ENCODE assay signal across 8 cellular contexts in the genomic region with DNA sequence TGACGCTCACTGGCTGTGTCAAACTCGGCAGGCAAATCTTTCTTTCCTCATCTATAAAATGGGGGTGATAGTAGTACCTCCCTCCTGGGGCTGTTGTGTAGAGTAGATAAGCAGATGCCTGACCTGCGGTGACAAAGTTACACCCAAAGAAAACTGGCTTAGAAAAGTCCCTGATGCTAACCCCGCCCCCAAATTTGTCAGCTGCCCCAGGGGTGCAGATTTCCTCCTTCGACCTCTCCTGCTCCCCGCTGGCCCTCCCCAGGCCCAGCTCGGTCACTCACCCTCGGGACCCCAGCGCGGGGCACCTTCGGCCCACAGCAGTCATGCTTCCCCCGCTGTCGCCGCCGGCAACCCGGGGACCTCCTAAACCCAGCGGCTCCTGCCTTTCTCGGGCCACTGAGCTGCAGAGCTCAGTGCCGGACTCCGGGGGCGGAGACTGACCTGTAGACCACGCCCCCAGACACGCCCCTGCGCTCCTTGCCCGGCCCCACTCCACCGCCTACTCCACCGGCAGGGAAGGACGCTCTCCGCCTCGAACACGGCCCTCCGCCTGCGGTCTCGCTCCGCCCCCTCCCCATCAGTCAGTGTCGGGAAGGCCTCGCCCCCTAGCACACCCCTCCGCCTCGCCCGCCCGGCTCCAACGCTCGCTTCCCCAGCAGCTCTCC. TPM values are rescaled to one million over a fixed set of nuclear protein-coding genes. Genes with fewer than 3 reads are reported as not detected.
A peak's percentile ranks its signal among the peaks of the same experiment; 100 is the strongest.
DNase-seq lines count a peak whose midpoint lies in the region; ATAC-seq and TF ChIP-seq lines count a peak whose summit lies in the region.

No MANE protein-coding gene starts in this region.

- H2AFZ ChIP-seq in smooth muscle cell (ENCODE audit: low read depth): peak overlapping the region; percentile 58

- peak; percentile 74 for ATAC-seq in GM18870 (IDR thresholded peaks at IDR 0.05; ENCODE audit: unreplicated experiment)
- ATAC-seq in HG03108 (IDR thresholded peaks at IDR 0.05; ENCODE audit: unreplicated experiment): peak; percentile 85

- in situ Hi-C loops in ACHN (cut with HindIII; ENCODE audit: low pct_ligation_motif_present, low pct_unique_long_range_greater_than_20kb, low sequenced_read_pairs): no loop called here

- peak overlapping the region; percentile 86 to 91 (median 89) for H3K4me3 Mint-ChIP-seq in immature natural killer cell

- no peaks in the 10 kb centered on the region for H3K9me3 Mint-ChIP-seq in immature natural killer cell

- H3K4me1 Mint-ChIP-seq in immature natural killer cell: peaks cover 67 to 76% of the 10 kb centered on the region in 2 donors

- DNase-seq in ACHN: peak; percentile 95
- peak; percentile 100 for DNase-seq in NCI-H2171 treated with DMSO at 0.1 percent for 48 hours (lab: John Stamatoyannopoulos, UW)
- DNase-seq in caudate nucleus (lab: John Stamatoyannopoulos, UW): peak in 60 of 61 donors; percentile 28 to 94 (median 85)
- peak; percentile 91 to 92 (median 92) for DNase-seq in immature natural killer cell
- DNase-seq in smooth muscle cell (lab: John Stamatoyannopoulos, UW; ENCODE audit: unreplicated experiment): peak; percentile 96

- peaks cover 0 to 7% (median 0%) of the 10 kb centered on the region in 3 donors for H3K27me3 Mint-ChIP-seq in immature natural killer cell (ENCODE audit: low read depth in 3 of 3)

- H3F3A ChIP-seq in smooth muscle cell (ENCODE audit: low read depth): no peaks in the 10 kb centered on the region

- no peak overlapping the region for H3K9ac ChIP-seq in smooth muscle cell (ENCODE audit: low read depth)

- H3K36me3 Mint-ChIP-seq in immature natural killer cell: peaks cover 5 to 26% (median 13%) of the 10 kb centered on the region in 3 donors

- no peaks in the 10 kb centered on the region for H4K20me1 ChIP-seq in smooth muscle cell (ENCODE audit: low read depth)

- no peaks in the 10 kb centered on the region for H3K36me3 ChIP-seq in smooth muscle cell (ENCODE audit: low read depth)

- H3K27ac ChIP-seq in caudate nucleus (ENCODE audit: low read depth, low read length) (peak overlapping the region; percentile 48), smooth muscle cell (ENCODE audit: low read depth) (no peak overlapping the region)

- H3K4me3 ChIP-seq in WI38 (ENCODE audit: low read depth, low read length): peak overlapping the region; percentile 54
- H3K4me3 ChIP-seq in smooth muscle cell: peak overlapping the region; percentile 55

- H3K4me2 ChIP-seq in smooth muscle cell: peak overlapping the region; percentile 86

- TF ChIP-seq CTCF in WI38 (IDR thresholded peaks at IDR 0.05; ENCODE audit: low read depth, low read length): no peak
- TF ChIP-seq CTCF in smooth muscle cell (IDR thresholded peaks at IDR 0.05; ENCODE audit: borderline replicate concordance, insufficient read depth, poor library complexity, severe bottlenecking): no peak

- H3K27ac Mint-ChIP-seq in immature natural killer cell: peak overlapping the region; percentile 94 to 98 (median 97)

- no peaks in the 10 kb centered on the region for H3K9me3 ChIP-seq in smooth muscle cell (replicated peaks; ENCODE audit: low read depth)

- no peaks in the 10 kb centered on the region for H3K27me3 ChIP-seq in smooth muscle cell (ENCODE audit: low read depth)

- H3K4me1 ChIP-seq in smooth muscle cell (ENCODE audit: low read depth): peaks cover 8% of the 10 kb centered on the region

- H3K79me2 ChIP-seq in smooth muscle cell (ENCODE audit: low read depth): no peaks in the 10 kb centered on the region

- WGBS in smooth muscle cell (ENCODE audit: low lambda C conversion rate): 6% methylated on average over 26 of the region's 43 CpGs

RNA-seq across cellular contexts. Expression of gene SH2D3C, which starts 7.4 kb away (rescaled TPM):
- 10 to 100 TPM; 16.9 to 86.2 (median 18.7) TPM for polyA plus RNA-seq in immature natural killer cell
- total RNA-seq in smooth muscle cell: 1.5 TPM in 1 of 2 replicates, not detected in the other
- 0.54 and 0.83 TPM in 2 replicates for polyA plus RNA-seq in smooth muscle cell

RNA-seq across cellular contexts. Expression of gene CDK9, which starts 14.8 kb away (rescaled TPM):
- polyA plus RNA-seq in immature natural killer cell (10 to 100 TPM; 44.6 to 83.1 (median 58.1) TPM), smooth muscle cell (61.4 and 68.6 TPM in 2 replicates)
- 38.2 and 48.0 TPM in 2 replicates for total RNA-seq in smooth muscle cell

RNA-seq across cellular contexts. Expression of gene FPGS, which starts 31.6 kb away (rescaled TPM):
- 10 to 100 TPM; 77.3 to 97.7 (median 89.1) TPM for polyA plus RNA-seq in immature natural killer cell
- 9.2 and 12.9 TPM in 2 replicates for total RNA-seq in smooth muscle cell
- 26.2 and 34.9 TPM in 2 replicates for polyA plus RNA-seq in smooth muscle cell

RNA-seq across cellular contexts. Expression of gene TOR2A, which starts 35.9 kb away (rescaled TPM):
- polyA plus RNA-seq in immature natural killer cell: 10 to 100 TPM; 38.9 to 55.1 (median 49.9) TPM
- 6.5 and 7.3 TPM in 2 replicates for total RNA-seq in smooth muscle cell
- 11.5 and 12.3 TPM in 2 replicates for polyA plus RNA-seq in smooth muscle cell

RNA-seq across cellular contexts. Expression of gene TTC16, which starts 55.2 kb away (rescaled TPM):
- polyA plus RNA-seq in immature natural killer cell: 1 to 10 TPM in 2 of 3 donors, not detected in 1; 1.3 to 2.4 TPM
- not detected in 2 replicates for total RNA-seq in smooth muscle cell
- polyA plus RNA-seq in smooth muscle cell: 0.22 TPM in 1 of 2 replicates, not detected in the other
